Comparison of ENCODE assay signal across 9 cellular contexts in the genomic region with DNA sequence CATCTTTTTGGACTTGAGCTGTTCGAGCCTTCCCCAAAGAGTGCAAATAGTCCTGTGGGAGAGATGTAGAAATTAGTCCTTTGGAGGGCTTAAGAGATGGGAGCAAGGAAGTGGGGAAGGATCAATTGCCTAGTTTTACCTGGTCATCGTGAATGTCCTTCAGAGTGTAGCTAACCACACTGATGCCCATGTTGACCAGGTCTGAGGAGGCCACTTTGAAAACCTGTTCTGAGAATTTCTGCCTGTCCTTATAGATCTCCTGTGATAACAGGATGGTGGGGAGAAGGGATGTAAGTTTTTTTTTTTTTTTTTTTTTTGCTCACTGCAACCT. TPM values are rescaled to one million over a fixed set of nuclear protein-coding genes. Genes with fewer than 3 reads are reported as not detected.
DNase-seq lines count a peak whose midpoint lies in the region; ATAC-seq and TF ChIP-seq lines count a peak whose summit lies in the region.
"Had no signal": no experiment of that assay in that cellular context is flagged by ENCODE, and none has a peak within 500 bp of the region (broad histone marks: within the 10 kb centered on the region; RNA-seq: fewer than 3 reads in every experiment).

No MANE protein-coding gene starts in this region.

- DNase-seq in activated T-cell treated with anti-CD3 and anti-CD28 coated beads, Interleukin-2, amount 50 U/mL, for 4 hours = no peak
- DNase-seq in activated T-cell treated with anti-CD3 and anti-CD28 coated beads, Interleukin-2, amount 50 U/mL, for 48 hours = no peak
- DNase-seq in RWPE1 (ENCODE audit: low spot score) = no peak
- no peak for DNase-seq in endodermal cell
- DNase-seq in smooth muscle cell (lab: John Stamatoyannopoulos, UW; ENCODE audit: unreplicated experiment) = no peak
- DNase-seq in NOMO-1 treated with DMSO at 0.1 percent for 48 hours (lab: John Stamatoyannopoulos, UW; ENCODE audit: unreplicated experiment) = no peak
- no peak for DNase-seq in activated effector memory CD4-positive, alpha-beta T cell treated with anti-CD3 and anti-CD28 coated beads, Interleukin-2, amount 50 U/mL, for 16 hours
- DNase-seq: NCI-H82 had no signal

- TF ChIP-seq CTCF in RWPE1 (conservative IDR thresholded peaks at IDR 0.05; ENCODE audit: low read depth) (no peak), endodermal cell (conservative IDR thresholded peaks at IDR 0.05) (no peak), smooth muscle cell (IDR thresholded peaks at IDR 0.05; ENCODE audit: borderline replicate concordance, insufficient read depth, poor library complexity, severe bottlenecking) (no peak)

- H3K36me3 ChIP-seq in endodermal cell (ENCODE audit: control insufficient read depth, insufficient read depth, low read length) (peaks cover 65% of the 10 kb centered on the region), smooth muscle cell (ENCODE audit: low read depth) (peaks cover 12% of the 10 kb centered on the region)

- H3K4me3 Mint-ChIP-seq in activated T-cell treated with anti-CD3 and anti-CD28 coated beads, Interleukin-2, amount 50 U/mL, for 4 hours = peak overlapping the region; percentile 98
- peak overlapping the region; percentile 98 for H3K4me3 Mint-ChIP-seq in endodermal cell

- H3K9ac ChIP-seq in endodermal cell (ENCODE audit: extremely low read depth, low read length, poor library complexity, severe bottlenecking) = no peak overlapping the region
- H3K9ac ChIP-seq in smooth muscle cell (ENCODE audit: low read depth) = no peak overlapping the region

- H3K27ac ChIP-seq in RWPE1 = peak overlapping the region; percentile 50
- no peak overlapping the region for H3K27ac ChIP-seq in endodermal cell (ENCODE audit: low read depth, low read length)
- peak overlapping the region; percentile 30 for H3K27ac ChIP-seq in smooth muscle cell (ENCODE audit: low read depth)

- 97 to 100% methylated on average over 1 to 2 of the region's 2 CpGs for WGBS in endodermal cell (ENCODE audit: insufficient coverage in 1 of 2, insufficient read length in 1 of 2), 2 experiments
- WGBS in smooth muscle cell (ENCODE audit: low lambda C conversion rate) = 98% methylated on average over 2 of the region's 2 CpGs

- no peaks in the 10 kb centered on the region for H3K9me3 ChIP-seq in endodermal cell (ENCODE audit: control insufficient read depth, low read length)
- H3K9me3 ChIP-seq in smooth muscle cell (replicated peaks; ENCODE audit: low read depth) = no peaks in the 10 kb centered on the region

- no peak overlapping the region for H2AFZ ChIP-seq in smooth muscle cell (ENCODE audit: low read depth)

- H3K9me3 Mint-ChIP-seq in activated T-cell treated with anti-CD3 and anti-CD28 coated beads, Interleukin-2, amount 50 U/mL, for 4 hours = no peaks in the 10 kb centered on the region
- no peaks in the 10 kb centered on the region for H3K9me3 Mint-ChIP-seq in endodermal cell

- H3K4me1 ChIP-seq in endodermal cell (ENCODE audit: control insufficient read depth, insufficient read depth, low read length) (peaks cover 5% of the 10 kb centered on the region), smooth muscle cell (ENCODE audit: low read depth) (no peaks in the 10 kb centered on the region)

- H3K27me3 ChIP-seq in endodermal cell (ENCODE audit: control insufficient read depth, insufficient read depth, low read length, poor library complexity, severe bottlenecking) (no peaks in the 10 kb centered on the region), smooth muscle cell (ENCODE audit: low read depth) (no peaks in the 10 kb centered on the region)

- no peak for ATAC-seq in activated T-cell treated with anti-CD3 and anti-CD28 coated beads, Interleukin-2, amount 50 U/mL, for 4 hours
- no peak for ATAC-seq in HG03520 (IDR thresholded peaks at IDR 0.05; ENCODE audit: unreplicated experiment)

- CTCF ChIA-PET in RWPE1 (lab: Yijun Ruan, JAX) = interaction anchor here (0.6 to 1.4 kb wide), 3 partner anchors 10 to 138 kb away, joined by 3 to 6 read pairs (median 3); no protein-coding TSS in a partner anchor

- H3K4me2 ChIP-seq in smooth muscle cell = peak overlapping the region; percentile 87

- H3F3A ChIP-seq in smooth muscle cell (ENCODE audit: low read depth) = peaks cover 18% of the 10 kb centered on the region

- peaks cover 59% of the 10 kb centered on the region for H4K20me1 ChIP-seq in smooth muscle cell (ENCODE audit: low read depth)

- peak overlapping the region; percentile 50 for H3K27ac Mint-ChIP-seq in endodermal cell

- no peaks in the 10 kb centered on the region for H3K27me3 Mint-ChIP-seq in activated T-cell treated with anti-CD3 and anti-CD28 coated beads, Interleukin-2, amount 50 U/mL, for 4 hours (ENCODE audit: low read depth)
- no peaks in the 10 kb centered on the region for H3K27me3 Mint-ChIP-seq in endodermal cell (ENCODE audit: insufficient read depth)

- POLR2A ChIA-PET in RWPE1 (lab: Yijun Ruan, JAX; ENCODE audit: low non-redundant PET) = interaction anchor here (0.5 to 0.6 kb wide), 2 partner anchors 8 to 25 kb away, joined by 3 to 9 read pairs; no protein-coding TSS in a partner anchor

- peaks cover 42% of the 10 kb centered on the region for H3K36me3 Mint-ChIP-seq in activated T-cell treated with anti-CD3 and anti-CD28 coated beads, Interleukin-2, amount 50 U/mL, for 4 hours (ENCODE audit: insufficient read depth)
- peaks cover 69% of the 10 kb centered on the region for H3K36me3 Mint-ChIP-seq in endodermal cell (ENCODE audit: low read depth)

- peaks cover 43% of the 10 kb centered on the region for H3K79me2 ChIP-seq in smooth muscle cell (ENCODE audit: low read depth)

- no peak overlapping the region for H3K4me3 ChIP-seq in endodermal cell (ENCODE audit: low read length)
- H3K4me3 ChIP-seq in smooth muscle cell = no peak overlapping the region

- H3K4me1 Mint-ChIP-seq in activated T-cell treated with anti-CD3 and anti-CD28 coated beads, Interleukin-2, amount 50 U/mL, for 4 hours (ENCODE audit: low read depth) = peaks cover 78% of the 10 kb centered on the region
- H3K4me1 Mint-ChIP-seq in endodermal cell = peaks cover 24% of the 10 kb centered on the region

RNA-seq across cellular contexts. Expression of a gene that starts 2.0 kb away (rescaled TPM):
- 10 to 100 TPM; 93.0 to 98.1 (median 95.0) TPM for total RNA-seq in activated T-cell treated with anti-CD3 and anti-CD28 coated beads, Interleukin-2, amount 50 U/mL, for 4 hours
- total RNA-seq in endodermal cell (100 to 1,000 TPM; 121 to 141 TPM), smooth muscle cell (79.8 and 87.6 TPM in 2 replicates)
- polyA plus RNA-seq in endodermal cell (2013, experiment 1 of 2) = 119 TPM
- polyA plus RNA-seq in endodermal cell (2013, experiment 2 of 2) = 111 TPM
- 117 and 146 TPM in 2 replicates for polyA plus RNA-seq in smooth muscle cell

RNA-seq across cellular contexts. Expression of a gene that starts 3.8 kb away (rescaled TPM):
- total RNA-seq in activated T-cell treated with anti-CD3 and anti-CD28 coated beads, Interleukin-2, amount 50 U/mL, for 4 hours = 100 to 1,000 TPM; 519 to 552 (median 531) TPM
- total RNA-seq in endodermal cell (100 to 1,000 TPM; 102 to 136 TPM), smooth muscle cell (732 and 736 TPM in 2 replicates)
- polyA plus RNA-seq in endodermal cell (2013, experiment 1 of 2) = 51.3 TPM
- 74.4 TPM for polyA plus RNA-seq in endodermal cell (2013, experiment 2 of 2)
- 708 and 811 TPM in 2 replicates for polyA plus RNA-seq in smooth muscle cell

RNA-seq across cellular contexts. Expression of a gene that starts 20.4 kb away (rescaled TPM):
- total RNA-seq in activated T-cell treated with anti-CD3 and anti-CD28 coated beads, Interleukin-2, amount 50 U/mL, for 4 hours = 1,000 to 10,000 TPM; 1,153 to 1,485 (median 1,301) TPM
- total RNA-seq in endodermal cell = 1,000 to 10,000 TPM; 1,504 to 1,815 TPM
- 2,363 TPM for polyA plus RNA-seq in endodermal cell (2013, experiment 1 of 2)
- 2,162 TPM for polyA plus RNA-seq in endodermal cell (2013, experiment 2 of 2)
- total RNA-seq in smooth muscle cell = 1,002 and 1,039 TPM in 2 replicates
- 855 and 1,009 TPM in 2 replicates for polyA plus RNA-seq in smooth muscle cell

RNA-seq across cellular contexts. Expression of a gene that starts 23.4 kb away (rescaled TPM):
- 10 to 100 TPM; 65.4 to 69.5 (median 65.8) TPM for total RNA-seq in activated T-cell treated with anti-CD3 and anti-CD28 coated beads, Interleukin-2, amount 50 U/mL, for 4 hours
- total RNA-seq in endodermal cell (10 to 100 TPM; 79.0 to 95.1 TPM), smooth muscle cell (6.9 and 7.0 TPM in 2 replicates)
- polyA plus RNA-seq in endodermal cell (2013, experiment 1 of 2) = 80.0 TPM
- polyA plus RNA-seq in endodermal cell (2013, experiment 2 of 2) = 74.0 TPM
- polyA plus RNA-seq in smooth muscle cell = 17.1 and 19.0 TPM in 2 replicates

RNA-seq across cellular contexts. Expression of a gene that starts 49.7 kb away (rescaled TPM):
- 10 to 100 TPM in 2 of 3 donors, 1 to 10 TPM in 1; 9.7 to 10.5 (median 10.2) TPM for total RNA-seq in activated T-cell treated with anti-CD3 and anti-CD28 coated beads, Interleukin-2, amount 50 U/mL, for 4 hours
- total RNA-seq in endodermal cell = 10 to 100 TPM; 37.1 TPM
- polyA plus RNA-seq in endodermal cell (2013, experiment 1 of 2) = 72.2 TPM
- 59.2 TPM for polyA plus RNA-seq in endodermal cell (2013, experiment 2 of 2)
- total RNA-seq in smooth muscle cell = 14.6 and 25.8 TPM in 2 replicates
- 28.5 and 31.8 TPM in 2 replicates for polyA plus RNA-seq in smooth muscle cell
